In the genomic region with DNA sequence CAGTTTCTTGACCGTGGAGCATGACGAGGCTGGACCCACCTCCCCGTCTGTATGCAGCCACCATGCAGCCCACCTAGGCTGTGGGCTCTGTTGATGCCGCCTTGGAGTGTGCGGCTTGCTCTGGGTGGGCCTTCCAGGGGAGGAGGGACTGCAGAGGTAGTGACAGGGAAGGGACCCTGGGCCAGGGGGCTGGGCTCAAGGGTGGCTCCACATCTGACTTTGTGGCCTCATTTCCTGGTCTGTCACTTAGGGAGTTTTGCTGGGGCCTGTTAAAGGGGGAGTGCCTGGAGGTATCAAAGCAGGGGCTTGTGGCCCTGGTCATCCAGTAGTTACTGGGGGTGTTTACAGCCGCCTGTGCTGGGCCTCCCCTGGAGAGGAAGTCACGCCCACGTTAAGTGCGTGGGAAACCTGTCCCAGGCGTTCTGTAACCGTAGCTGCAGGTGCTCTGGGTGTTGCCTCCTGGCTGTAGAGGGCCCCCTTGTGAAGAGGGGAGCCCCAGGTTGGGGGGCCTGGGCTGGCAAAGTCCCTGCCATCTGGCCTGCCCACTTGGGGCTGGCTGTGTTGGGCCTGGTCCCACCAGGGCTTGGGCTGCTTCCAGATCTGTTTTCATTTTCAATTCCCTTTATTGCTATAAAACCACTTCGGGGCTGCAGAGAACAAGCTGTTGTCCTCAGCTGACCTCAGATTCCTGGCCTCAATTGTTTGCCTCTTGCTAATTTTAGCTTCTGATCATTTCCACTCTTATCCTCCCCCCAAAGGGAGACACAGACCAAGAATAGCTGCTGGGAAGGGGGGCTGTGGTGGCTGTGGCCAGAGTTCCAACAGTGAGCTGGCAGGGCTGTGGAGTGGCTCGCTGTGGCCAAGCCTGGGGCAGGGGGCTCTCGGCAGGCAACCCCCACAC, we compare ENCODE assay signal across 8 cellular contexts. TPM values are rescaled to one million over a fixed set of nuclear protein-coding genes. Genes with fewer than 3 reads are reported as not detected.
DNase-seq lines count a peak whose midpoint lies in the region; ATAC-seq and TF ChIP-seq lines count a peak whose summit lies in the region.

No MANE protein-coding gene starts in this region.

- no peaks in the 10 kb centered on the region for H3K9me3 Mint-ChIP-seq in neural progenitor cell

- POLR2A ChIA-PET in HEK293 (lab: Yijun Ruan, JAX) = no interaction called here

- H3K27ac Mint-ChIP-seq in neural progenitor cell = peak overlapping the region; percentile 17

- H3K36me3 ChIP-seq in HEK293 (ENCODE audit: control insufficient read depth in 2 of 2, insufficient read depth in 1 of 2, low read length in 2 of 2) (no peaks in the 10 kb centered on the region), neural progenitor cell (no peaks in the 10 kb centered on the region)

- H3K27me3 Mint-ChIP-seq in neural progenitor cell (ENCODE audit: insufficient read depth, low read depth) = peaks cover 2% of the 10 kb centered on the region

- H3K79me2 ChIP-seq in neural progenitor cell (ENCODE audit: low read depth) = peaks cover 38% of the 10 kb centered on the region

- H3K9me3 ChIP-seq in HEK293 (ENCODE audit: control insufficient read depth, insufficient read depth, low read depth, low read length) = no peaks in the 10 kb centered on the region
- H3K9me3 ChIP-seq in neural progenitor cell (ENCODE audit: low read depth) = no peaks in the 10 kb centered on the region

- peak overlapping the region; percentile 81 for H3K27ac ChIP-seq in HEK293 (ENCODE audit: extremely low read depth, low read depth, low read length)
- no peak overlapping the region for H3K27ac ChIP-seq in neural progenitor cell

- peaks cover 14% of the 10 kb centered on the region for H3K4me1 ChIP-seq in HEK293 (ENCODE audit: control insufficient read depth, insufficient read depth, low read length)
- peaks cover 20% of the 10 kb centered on the region for H3K4me1 ChIP-seq in neural progenitor cell

- H3K4me1 Mint-ChIP-seq in neural progenitor cell = peaks cover 30% of the 10 kb centered on the region

- CTCF ChIA-PET in HEK293 (lab: Yijun Ruan, JAX) = interaction anchor here (0.7 to 0.8 kb wide), 2 partner anchors 42 to 80 kb away, joined by 3 read pairs; no protein-coding TSS in a partner anchor

- no peak overlapping the region for H3K9ac ChIP-seq in neural progenitor cell

- peak; percentile 34 for ATAC-seq in activated CD4-positive, CD25-positive, alpha-beta regulatory T cell treated with anti-CD3 and anti-CD28 coated beads, Interleukin-2, amount 50 U/mL, for 24 hours
- no peak for ATAC-seq in omental fat pad (ENCODE audit: low FRiP score)

- no peaks in the 10 kb centered on the region for H3F3A ChIP-seq in neural progenitor cell (ENCODE audit: low read depth)

- no peak for DNase-seq in activated CD4-positive, CD25-positive, alpha-beta regulatory T cell treated with anti-CD3 and anti-CD28 coated beads, Interleukin-2, amount 50 U/mL, for 72 hours
- DNase-seq in NAMALWA (ENCODE audit: low spot score) (peak; percentile 78), fibroblast of gingiva (ENCODE audit: low read depth) (peak; percentile 94), neural progenitor cell (ENCODE audit: low spot score) (no peak), omental fat pad (ENCODE audit: low spot score) (no peak)
- DNase-seq in activated CD4-positive, alpha-beta T cell treated with anti-CD3 and anti-CD28 coated beads, Interleukin-2, amount 50 U/mL, for 48 hours = peak; percentile 44 to 55

- H2AFZ ChIP-seq in neural progenitor cell (replicated peaks) = no peak overlapping the region

- H3K4me2 ChIP-seq in neural progenitor cell = no peak overlapping the region

- peaks cover 4% of the 10 kb centered on the region for H3K36me3 Mint-ChIP-seq in neural progenitor cell

- H3K4me3 ChIP-seq in HEK293 (ENCODE audit: low read depth, low read length) (no peak overlapping the region), neural progenitor cell (no peak overlapping the region)

- H3K27me3 ChIP-seq in neural progenitor cell = no peaks in the 10 kb centered on the region

- H3K4me3 Mint-ChIP-seq in neural progenitor cell = no peak overlapping the region

- H4K20me1 ChIP-seq in neural progenitor cell (ENCODE audit: low read depth) = peaks cover 44% of the 10 kb centered on the region

- TF ChIP-seq CTCF in HEK293 (tag by site-specific recombination; IDR thresholded peaks at IDR 0.05) (no peak), neural progenitor cell (IDR thresholded peaks at IDR 0.05) (no peak), omental fat pad (IDR thresholded peaks at IDR 0.05) (no peak)

TF ChIP-seq in HEK293, 187 proteins besides CTCF, POLR2A, EP300 and RAD21:
- no peak for TF ChIP-seq TCF7L2 (IDR thresholded peaks at IDR 0.05; ENCODE audit: borderline replicate concordance, low read depth, low read length)
- peak; percentile 17; the same call in 1 of the 2 replicates for TF ChIP-seq KLF1 (tag by site-specific recombination; IDR thresholded peaks at IDR 0.05)
- TF ChIP-seq SP2 (tag by site-specific recombination; IDR thresholded peaks at IDR 0.05) = peak; percentile 27; the same call in 1 of the 2 replicates
- TF ChIP-seq ZIC2 (tag by site-specific recombination; IDR thresholded peaks at IDR 0.05) = peak; percentile 42; the same call in 1 of the 2 replicates
- peak; percentile 82; the same call in 1 of the 2 replicates for TF ChIP-seq EGR2 (tag by site-specific recombination; IDR thresholded peaks at IDR 0.05; ENCODE audit: low read depth)
- TF ChIP-seq ZBTB1 (tag by site-specific recombination; IDR thresholded peaks at IDR 0.05) = no peak
- peak; percentile 22; the same call in 1 of the 2 replicates for TF ChIP-seq ZFP69B (tag by site-specific recombination; IDR thresholded peaks at IDR 0.05)
- TF ChIP-seq ZFHX2 (tag by site-specific recombination; conservative IDR thresholded peaks at IDR 0.05) = peak; percentile 91
- TF ChIP-seq, protein P1, sequence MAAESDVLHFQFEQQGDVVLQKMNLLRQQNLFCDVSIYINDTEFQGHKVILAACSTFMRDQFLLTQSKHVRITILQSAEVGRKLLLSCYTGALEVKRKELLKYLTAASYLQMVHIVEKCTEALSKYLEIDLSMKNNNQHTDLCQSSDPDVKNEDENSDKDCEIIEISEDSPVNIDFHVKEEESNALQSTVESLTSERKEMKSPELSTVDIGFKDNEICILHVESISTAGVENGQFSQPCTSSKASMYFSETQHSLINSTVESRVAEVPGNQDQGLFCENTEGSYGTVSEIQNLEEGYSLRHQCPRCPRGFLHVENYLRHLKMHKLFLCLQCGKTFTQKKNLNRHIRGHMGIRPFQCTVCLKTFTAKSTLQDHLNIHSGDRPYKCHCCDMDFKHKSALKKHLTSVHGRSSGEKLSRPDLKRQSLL (tag by site-specific recombination; IDR thresholded peaks at IDR 0.05) = no peak
- TF ChIP-seq GLIS2 (tag by site-specific recombination; IDR thresholded peaks at IDR 0.05) = peak; percentile 62
- no peak for TF ChIP-seq ZNF223 (tag by site-specific recombination; IDR thresholded peaks at IDR 0.05)
- TF ChIP-seq ZNF768 (tag by site-specific recombination; IDR thresholded peaks at IDR 0.05) = no peak
- TF ChIP-seq ZNF335 (tag by site-specific recombination; conservative IDR thresholded peaks at IDR 0.05) = peak; percentile 49; the same call in 1 of the 2 replicates
- TF ChIP-seq GLIS1 (tag by site-specific recombination; IDR thresholded peaks at IDR 0.05) = peak; percentile 88
- TF ChIP-seq, protein P2, sequence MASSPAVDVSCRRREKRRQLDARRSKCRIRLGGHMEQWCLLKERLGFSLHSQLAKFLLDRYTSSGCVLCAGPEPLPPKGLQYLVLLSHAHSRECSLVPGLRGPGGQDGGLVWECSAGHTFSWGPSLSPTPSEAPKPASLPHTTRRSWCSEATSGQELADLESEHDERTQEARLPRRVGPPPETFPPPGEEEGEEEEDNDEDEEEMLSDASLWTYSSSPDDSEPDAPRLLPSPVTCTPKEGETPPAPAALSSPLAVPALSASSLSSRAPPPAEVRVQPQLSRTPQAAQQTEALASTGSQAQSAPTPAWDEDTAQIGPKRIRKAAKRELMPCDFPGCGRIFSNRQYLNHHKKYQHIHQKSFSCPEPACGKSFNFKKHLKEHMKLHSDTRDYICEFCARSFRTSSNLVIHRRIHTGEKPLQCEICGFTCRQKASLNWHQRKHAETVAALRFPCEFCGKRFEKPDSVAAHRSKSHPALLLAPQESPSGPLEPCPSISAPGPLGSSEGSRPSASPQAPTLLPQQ (tag by site-specific recombination; IDR thresholded peaks at IDR 0.05) = peak; percentile 71
- 0 out of 2 replicates have a peak, but pooled peaks have one; percentile 24 for TF ChIP-seq KLF9 (tag by site-specific recombination; IDR thresholded peaks at IDR 0.05; ENCODE audit: low read depth)

RNA-seq across cellular contexts. Expression of a gene that starts 26.5 kb away (rescaled TPM):
- total RNA-seq in neural progenitor cell (ENCODE audit: low replicate concordance) (11.9 and 25.1 TPM in 2 replicates), omental fat pad (10 to 100 TPM; 49.7 to 67.5 (median 62.3) TPM)

Comparison
In these comparisons a context has a peak if more than half of its experiments do, and no peak if none do; other contexts are left out.
1. DNase-seq: peak in NAMALWA (single experiment), activated CD4-positive, alpha-beta T cell treated with anti-CD3 and anti-CD28 coated beads, Interleukin-2, amount 50 U/mL, for 48 hours (2 of 2) and fibroblast of gingiva (single experiment); none in activated CD4-positive, CD25-positive, alpha-beta regulatory T cell treated with anti-CD3 and anti-CD28 coated beads, Interleukin-2, amount 50 U/mL, for 72 hours (single experiment), neural progenitor cell (single experiment) and omental fat pad (single experiment).